Comparison of ENCODE assay signal across 19 cellular contexts in the genomic region with DNA sequence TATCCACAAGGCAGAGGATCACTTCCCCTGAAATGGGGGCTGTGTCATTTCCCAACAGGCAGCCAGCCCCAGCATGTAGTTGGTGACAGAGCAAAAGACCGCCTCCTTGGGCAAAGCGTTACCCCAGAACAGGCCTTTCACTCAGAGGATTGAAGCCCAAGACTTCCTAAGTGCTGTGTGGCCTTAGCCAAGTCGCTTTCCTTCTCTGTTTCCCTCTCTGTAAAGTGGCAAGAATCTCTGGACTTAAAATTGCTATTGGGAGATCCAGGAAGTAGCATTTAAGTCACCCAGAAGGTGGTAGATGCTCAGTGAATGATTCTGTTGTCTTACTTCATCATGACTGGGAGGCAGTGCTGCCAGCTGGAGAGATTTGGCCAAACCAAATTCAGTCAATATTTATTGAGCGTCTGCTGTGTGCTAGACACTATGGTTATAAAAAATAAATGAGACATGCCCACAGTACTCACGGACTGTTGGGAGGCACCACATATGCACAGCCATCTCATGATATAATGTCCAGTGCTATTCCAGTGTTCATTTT.
"Had no signal": no experiment of that assay in that cellular context is flagged by ENCODE, and none has a peak within 500 bp of the region (broad histone marks: within the 10 kb centered on the region; RNA-seq: fewer than 3 reads in every experiment).

No MANE protein-coding gene starts in this region.

- H3K27ac ChIP-seq: heart left ventricle, suprapubic skin, thyroid gland had no signal

- H3K27me3 Mint-ChIP-seq: type B pancreatic cell had no signal

- H3K27me3 ChIP-seq: dorsolateral prefrontal cortex, heart left ventricle, suprapubic skin, thyroid gland had no signal

- H3K4me1 ChIP-seq: heart left ventricle, suprapubic skin, thyroid gland had no signal

- ATAC-seq: heart left ventricle, left colon, left ventricle myocardium superior, natural killer cell, right cardiac atrium had no signal

- H3K9me3 ChIP-seq: heart left ventricle, suprapubic skin, thyroid gland had no signal

- DNase-seq: cortex of kidney; dorsolateral prefrontal cortex; effector CD8-positive, alpha-beta T cell; heart left ventricle; hippocampal formation; left colon; left ventricle myocardium superior; mesendoderm; natural killer cell; posterior cingulate gyrus; right cardiac atrium; stimulated activated CD4-positive, alpha-beta T cell treated with anti-CD3 and anti-CD28 coated beads, Interleukin-2, amount 100 ng/mL, for 48 hours; stimulated activated naive CD4-positive, alpha-beta T cell treated with Interleukin-2 at 50 U/mL for 16 hours; thyroid gland had no signal

- H3K4me1 Mint-ChIP-seq: natural killer cell, neural crest cell had no signal

- H3K4me3 Mint-ChIP-seq: natural killer cell, neural crest cell, type B pancreatic cell had no signal

- H3K27ac Mint-ChIP-seq: natural killer cell, type B pancreatic cell had no signal

- H3K9me3 Mint-ChIP-seq: natural killer cell, type B pancreatic cell had no signal

- H3K4me3 ChIP-seq: dorsolateral prefrontal cortex, heart left ventricle, lung, smooth muscle cell, suprapubic skin, thyroid gland had no signal
